33 cellular contexts compared by ENCODE assay signal in genomic region chr11:1445741-1446445, GRCh38. TPM values are rescaled to one million over a fixed set of nuclear protein-coding genes. Genes with fewer than 3 reads are reported as not detected.
A peak's percentile ranks its signal among the peaks of the same experiment; 100 is the strongest.
DNase-seq lines count a peak whose midpoint lies in the region; ATAC-seq, FAIRE-seq and TF ChIP-seq lines count a peak whose summit lies in the region.
"Had no signal": no experiment of that assay in that cellular context is flagged by ENCODE, and none has a peak within 500 bp of the region (broad histone marks: within the 10 kb centered on the region; RNA-seq: fewer than 3 reads in every experiment).

No MANE protein-coding gene starts in this region.

- no peak overlapping the region for H3K9ac ChIP-seq in MM.1S (ENCODE audit: low read length)

- POLR2A ChIA-PET in A549 (lab: Yijun Ruan, JAX), result no interaction called here
- POLR2A ChIA-PET in HEK293 (lab: Yijun Ruan, JAX), result no interaction called here

- no peak overlapping the region for H3K4me3 ChIP-seq in A549
- no peak overlapping the region for H3K4me3 ChIP-seq in HEK293 (ENCODE audit: low read depth, low read length)
- H3K4me3 ChIP-seq in body of pancreas, result no peak overlapping the region
- H3K4me3 ChIP-seq in left lung, result no peak overlapping the region
- no peak overlapping the region for H3K4me3 ChIP-seq in MM.1S (ENCODE audit: low read length)
- H3K4me3 ChIP-seq in right cardiac atrium (ENCODE audit: low read length), result no peak overlapping the region
- H3K4me3 ChIP-seq: cardiac muscle cell, coronary artery, GM23338, psoas muscle, tibial nerve had no signal

- H3K27ac ChIP-seq in A549 (no peak overlapping the region), HEK293 (ENCODE audit: extremely low read depth, low read depth, low read length) (no peak overlapping the region), body of pancreas (no peak overlapping the region), left lung (no peak overlapping the region), MM.1S (ENCODE audit: low read length) (no peak overlapping the region), right cardiac atrium (ENCODE audit: low read length) (no peak overlapping the region)
- H3K27ac ChIP-seq: C4-2B, cardiac muscle cell, coronary artery, psoas muscle, tibial nerve had no signal

- DNase-seq in A549 (ENCODE audit: low read depth in 1 of 2, low spot score in 1 of 2) (peak in 1 of 2 experiments; percentile 21), body of pancreas (peak in 1 of 4 donors; percentile 51), left lung (no peak), MM.1S (no peak), right cardiac atrium (no peak)
- DNase-seq in activated CD4-positive, alpha-beta T cell treated with anti-CD3 and anti-CD28 coated beads for 4 hours, result no peak
- DNase-seq: activated CD4-positive, alpha-beta T cell treated with anti-CD3 and anti-CD28 coated beads, Interleukin-2, amount 10 ng/mL, durations not matched to agents 7 days and 5 days; activated gamma-delta T cell treated with Interleukin-2 at 50 U/mL for 16 hours; activated naive CD8-positive, alpha-beta T cell treated with anti-CD3 and anti-CD28 coated beads, Interleukin-2, amount 10 ng/mL, durations not matched to agents 7 days and 5 days; activated T-cell treated with anti-CD3 and anti-CD28 coated beads, Interleukin-2, amount 50 U/mL, for 4 hours; aorta; Caco-2; effector memory CD8-positive, alpha-beta T cell; GDM1; head of caudate nucleus; islet precursor cell; midbrain; naive thymus-derived CD4-positive, alpha-beta T cell; NCI-H1092; NCI-H1694; NCI-H446; NCI-H748 treated with DMSO at 0.1 percent for 48 hours; nucleus accumbens; psoas muscle; stimulated activated CD4-positive, alpha-beta T cell treated with anti-CD3 and anti-CD28 coated beads, Interleukin-4, amount 100 ng/mL, for 24 hours had no signal

- CTCF ChIA-PET in A549 (lab: Yijun Ruan, JAX), result interaction anchor here (0.5 kb wide), 1 partner anchor 590 kb away, joined by 3 read pairs; no protein-coding TSS in a partner anchor
- CTCF ChIA-PET in HEK293 (lab: Yijun Ruan, JAX), result interaction anchor here (0.5 to 0.6 kb wide), 2 partner anchors 131 to 186 kb away, joined by 3 to 4 read pairs; no protein-coding TSS in a partner anchor

- TF ChIP-seq CTCF in A549 (IDR thresholded peaks at IDR 0.05), result no peak
- TF ChIP-seq CTCF in HEK293 (tag by site-specific recombination; IDR thresholded peaks at IDR 0.05), result no peak
- TF ChIP-seq CTCF in body of pancreas (IDR thresholded peaks at IDR 0.05), result no peak
- TF ChIP-seq CTCF in left lung (IDR thresholded peaks at IDR 0.05), result no peak
- no peak for TF ChIP-seq CTCF in MM.1S (IDR thresholded peaks at IDR 0.05; ENCODE audit: low read length)

- no peak overlapping the region for H2AFZ ChIP-seq in MM.1S (ENCODE audit: low read length)
- H2AFZ ChIP-seq: GM23338 had no signal

- H3K9me3 ChIP-seq in A549 (no peaks in the 10 kb centered on the region), HEK293 (ENCODE audit: control insufficient read depth, insufficient read depth, low read depth, low read length) (no peaks in the 10 kb centered on the region), body of pancreas (no peaks in the 10 kb centered on the region), left lung (no peaks in the 10 kb centered on the region), MM.1S (replicated peaks; ENCODE audit: insufficient read depth, low read length) (no peaks in the 10 kb centered on the region), right cardiac atrium (ENCODE audit: control insufficient read depth, low read length) (no peaks in the 10 kb centered on the region)
- H3K9me3 ChIP-seq: Caco-2, psoas muscle, tibial nerve had no signal

- no peaks in the 10 kb centered on the region for H3K9me2 ChIP-seq in MM.1S (replicated peaks; ENCODE audit: insufficient read depth, low read length)

- ATAC-seq in A549, result peak; percentile 50 to 53
- peak; percentile 46 for ATAC-seq in body of pancreas
- peak; percentile 10 for ATAC-seq in left lung
- no peak for ATAC-seq in GM19351 (IDR thresholded peaks at IDR 0.05; ENCODE audit: unreplicated experiment)
- ATAC-seq in right cardiac atrium, result no peak
- ATAC-seq: activated T-cell treated with anti-CD3 and anti-CD28 coated beads, Interleukin-2, amount 50 U/mL, for 4 hours; effector memory CD8-positive, alpha-beta T cell; GM23338; naive thymus-derived CD4-positive, alpha-beta T cell; psoas muscle; WTC11 had no signal

- TF ChIP-seq EP300 in A549 (IDR thresholded peaks at IDR 0.05), result no peak

- no peak overlapping the region for H3K4me2 ChIP-seq in A549
- H3K4me2 ChIP-seq in MM.1S (ENCODE audit: low read depth, low read length), result no peak overlapping the region
- H3K4me2 ChIP-seq: GM23338 had no signal

- H3K27me3 ChIP-seq in body of pancreas (peaks cover 0 to 4% of the 10 kb centered on the region in 2 donors), left lung (peaks cover 0 to 87% of the 10 kb centered on the region in 2 donors), MM.1S (replicated peaks; ENCODE audit: insufficient read depth, low read length) (peaks cover 58% of the 10 kb centered on the region), right cardiac atrium (ENCODE audit: control insufficient read depth, insufficient read depth) (no peaks in the 10 kb centered on the region)
- H3K27me3 ChIP-seq: cardiac muscle cell, tibial nerve had no signal

- H4K20me1 ChIP-seq in MM.1S (ENCODE audit: insufficient read depth, low read length), result no peaks in the 10 kb centered on the region

- TF ChIP-seq POLR2A in A549 (IDR thresholded peaks at IDR 0.05; ENCODE audit: low read length), result no peak
- TF ChIP-seq POLR2A in body of pancreas (IDR thresholded peaks at IDR 0.05), result no peak

- FAIRE-seq in A549 (lab: Jason Lieb, UNC), result no peak

- 92% methylated on average over 20 of the region's 30 CpGs for WGBS in A549 (ENCODE audit: missing lambda C conversion rate)
- 89% methylated on average over 28 of the region's 30 CpGs; no CpG with 5 or more reads in 1 of the 2 donors for whole genome bisulfite sequencing in body of pancreas, 2 donors
- WGBS in right cardiac atrium, result 90% methylated on average over 30 of the region's 30 CpGs

- H3K4me1 ChIP-seq in A549 (no peaks in the 10 kb centered on the region), HEK293 (ENCODE audit: control insufficient read depth, insufficient read depth, low read length) (no peaks in the 10 kb centered on the region), body of pancreas (no peaks in the 10 kb centered on the region), left lung (no peaks in the 10 kb centered on the region), MM.1S (ENCODE audit: low read length) (no peaks in the 10 kb centered on the region), right cardiac atrium (ENCODE audit: control insufficient read depth, insufficient read depth, low read length) (no peaks in the 10 kb centered on the region)
- H3K4me1 ChIP-seq: Caco-2, psoas muscle had no signal

- no peaks in the 10 kb centered on the region for H3F3A ChIP-seq in MM.1S (ENCODE audit: insufficient read depth, low read length)

- intact Hi-C loops in body of pancreas (cut with DNase I), result no loop called here
- intact Hi-C loops in left lung (cut with DNase I), result no loop called here
- intact Hi-C loops in right cardiac atrium (cut with DNase I), result no loop called here

- peaks cover 0 to 61% of the 10 kb centered on the region in 2 experiments; a peak in 1 of 3 replicates for H3K36me3 ChIP-seq in HEK293 (ENCODE audit: control insufficient read depth in 2 of 2, insufficient read depth in 1 of 2, low read length in 2 of 2)
- H3K36me3 ChIP-seq in body of pancreas (replicated peaks in 1 of 2; ENCODE audit: insufficient read depth in 1 of 2, low read depth in 2 of 2), result peaks cover 0 to 4% of the 10 kb centered on the region in 2 donors
- no peaks in the 10 kb centered on the region for H3K36me3 ChIP-seq in left lung
- H3K36me3 ChIP-seq in MM.1S (replicated peaks; ENCODE audit: insufficient read depth, low read length), result no peaks in the 10 kb centered on the region
- H3K36me3 ChIP-seq: cardiac muscle cell had no signal

- H3K79me2 ChIP-seq in MM.1S (ENCODE audit: low read length), result no peaks in the 10 kb centered on the region

- TF ChIP-seq RAD21 in A549 (conservative IDR thresholded peaks at IDR 0.05 in 1 of 2, IDR thresholded peaks at IDR 0.05 in 1 of 2), result no peak

TF ChIP-seq in A549, 52 proteins besides CTCF, POLR2A, EP300 and RAD21 (continues in another document):
- TF ChIP-seq EHMT2 (IDR thresholded peaks at IDR 0.05; ENCODE audit: low read depth) (no peak), CBX2 (IDR thresholded peaks at IDR 0.05; ENCODE audit: borderline replicate concordance, low read depth) (no peak), HDAC2 (IDR thresholded peaks at IDR 0.05) (no peak), JUN (IDR thresholded peaks at IDR 0.05) (no peak), POLR2AphosphoS2 (conservative IDR thresholded peaks at IDR 0.05; ENCODE audit: low read length) (no peak), NPAS2 (CRISPR knock-in tag; IDR thresholded peaks at IDR 0.05; ENCODE audit: borderline replicate concordance) (no peak), ZFP36 (IDR thresholded peaks at IDR 0.05; ENCODE audit: borderline replicate concordance, partially characterized antibody) (no peak)

TF ChIP-seq in HEK293, 187 proteins besides CTCF, POLR2A, EP300 and RAD21 (continues in another document):
- no peak for TF ChIP-seq WT1 (tag by site-specific recombination; IDR thresholded peaks at IDR 0.05)
- no peak for TF ChIP-seq ZNF76 (tag by site-specific recombination; IDR thresholded peaks at IDR 0.05; ENCODE audit: borderline replicate concordance, low read depth)
- TF ChIP-seq ZNF391 (tag by site-specific recombination; IDR thresholded peaks at IDR 0.05; ENCODE audit: borderline replicate concordance, low read depth), result no peak
- TF ChIP-seq ZNF174 (tag by site-specific recombination; IDR thresholded peaks at IDR 0.05), result no peak
- peak; percentile 27; the same call in 1 of the 2 replicates for TF ChIP-seq ZBTB8A (tag by site-specific recombination; IDR thresholded peaks at IDR 0.05)

RNA-seq across cellular contexts. Expression of gene MOB2, which starts 40.7 kb away (rescaled TPM):
- polyA plus RNA-seq in A549 (2011; rRNA removed) (25.4 and 32.0 TPM in 2 replicates), A549 (2017; fragmentation: RNase III; extraction: RNeasy Plus Mini Kit Qiagen cat#74134 plus additional on column Dnase treatment) (31.9 to 38.2 TPM (median 35.2 TPM) in 3 replicates), right cardiac atrium (40.0 TPM)
- polyA plus RNA-seq in A549 (2012; cell fraction: cytosol; rRNA removed), result 51.7 and 62.0 TPM in 2 replicates
- polyA plus RNA-seq in A549 (2012; cell fraction: nucleus; rRNA removed), result 69.0 and 70.7 TPM in 2 replicates
- 31.3 and 40.1 TPM in 2 replicates for polyA minus RNA-seq in A549 (2011; rRNA and poly(A)+ RNA removed)
- total RNA-seq in body of pancreas (10 to 100 TPM; 11.4 to 31.3 TPM), left lung (10 to 100 TPM; 38.6 to 41.3 TPM), right cardiac atrium (10 to 100 TPM; 35.0 to 45.0 (median 42.0) TPM)

RNA-seq across cellular contexts. Expression of gene BRSK2, which starts 56.2 kb away (rescaled TPM):
- polyA plus RNA-seq in A549 (2011; rRNA removed), result 2.7 and 3.8 TPM in 2 replicates
- 8.3 and 11.0 TPM in 2 replicates for polyA plus RNA-seq in A549 (2012; cell fraction: cytosol; rRNA removed)
- polyA plus RNA-seq in A549 (2012; cell fraction: nucleus; rRNA removed), result 22.9 and 27.9 TPM in 2 replicates
- 9.1 to 10.1 TPM (median 9.7 TPM) in 3 replicates for polyA plus RNA-seq in A549 (2017; fragmentation: RNase III; extraction: RNeasy Plus Mini Kit Qiagen cat#74134 plus additional on column Dnase treatment)
- polyA minus RNA-seq in A549 (2011; rRNA and poly(A)+ RNA removed), result 2.6 and 4.3 TPM in 2 replicates
- 100 to 1,000 TPM in 1 of 2 donors, 10 to 100 TPM in 1; 67.5 to 113 TPM for total RNA-seq in body of pancreas
- total RNA-seq in left lung, result under 1 TPM; 0.13 to 0.32 TPM
- total RNA-seq in right cardiac atrium, result 1 to 10 TPM in 2 of 4 donors, under 1 TPM in 2; 0.61 to 2.3 (median 1.4) TPM
- polyA plus RNA-seq in right cardiac atrium, result 2.3 TPM
- total RNA-seq: activated CD4-positive, alpha-beta T cell treated with anti-CD3 and anti-CD28 coated beads, Interleukin-2, amount 10 ng/mL, durations not matched to agents 7 days and 5 days had no signal
- polyA plus RNA-seq: naive thymus-derived CD4-positive, alpha-beta T cell had no signal

Comparison
In these comparisons a context has a peak if more than half of its experiments do, and no peak if none do; other contexts are left out.
1. ATAC-seq: peak in A549 (2 of 2), body of pancreas (single experiment) and left lung (single experiment); none in GM19351 (single experiment) and right cardiac atrium (0 of 2).
2. RNA of gene BRSK2, which starts 56.2 kb away (total RNA-seq): 67.5 to 113 TPM in body of pancreas; 0.61 to 2.3 TPM in right cardiac atrium and 0.13 to 0.32 TPM in left lung; every median in the first group is over 10 times any median in the second.